ENCODE assay signal across 34 cellular contexts in the genomic region with DNA sequence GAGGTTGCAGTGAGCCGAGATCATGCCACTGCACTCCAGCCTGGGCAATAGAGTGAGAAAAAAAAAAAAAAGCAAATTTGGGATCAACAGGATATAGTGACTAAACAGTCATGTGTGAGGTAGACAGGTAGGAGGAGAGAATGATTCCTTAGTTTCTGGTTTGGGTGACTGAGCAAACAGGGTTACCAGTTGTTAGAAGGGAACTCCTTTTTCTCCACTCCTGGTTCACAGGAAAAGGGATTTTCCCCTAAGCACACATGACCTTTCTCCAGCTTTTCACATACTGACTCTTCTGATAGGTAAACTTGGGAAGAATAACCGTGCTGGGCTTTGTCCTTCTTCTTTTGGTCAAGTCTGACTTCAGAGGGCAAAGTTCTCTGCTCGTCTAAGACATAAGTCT. TPM values are rescaled to one million over a fixed set of nuclear protein-coding genes. Genes with fewer than 3 reads are reported as not detected.
"Had no signal": no experiment of that assay in that cellular context is flagged by ENCODE, and none has a peak within 500 bp of the region (broad histone marks: within the 10 kb centered on the region; RNA-seq: fewer than 3 reads in every experiment).

No MANE protein-coding gene starts in this region.

- DNase-seq: activated B cell treated with CpG ODN at 0.5 μM for 24 hours; activated CD4-positive, alpha-beta memory T cell treated with anti-CD3 and anti-CD28 coated beads for 36 hours; activated CD4-positive, alpha-beta T cell treated with anti-CD3 and anti-CD28 coated beads for 4 hours; activated CD4-positive, alpha-beta T cell treated with anti-CD3 and anti-CD28 coated beads, Interleukin-2, amount 50 U/mL, for 1 hour; activated CD4-positive, CD25-positive, alpha-beta regulatory T cell treated with anti-CD3 and anti-CD28 coated beads, Interleukin-2, amount 50 U/mL, for 72 hours; activated CD8-positive, alpha-beta memory T cell treated with anti-CD3 and anti-CD28 coated beads, Interleukin-2, amount 50 U/mL, for 4 hours; activated gamma-delta T cell treated with Interleukin-2 at 50 U/mL for 16 hours; activated naive CD4-positive, alpha-beta T cell treated with anti-CD3 and anti-CD28 coated beads for 36 hours; activated T-cell treated with anti-CD3 and anti-CD28 coated beads for 4 hours; activated T-cell treated with anti-CD3 and anti-CD28 coated beads, Interleukin-2, amount 50 U/mL, for 4 hours; adrenal gland; body of pancreas; NCI-H1092 treated with DMSO at 0.1 percent for 48 hours; NCI-H1417; NCI-H146; NCI-H187; NCI-H2029 treated with DMSO at 0.1 percent for 48 hours; NCI-H2107; NCI-H2171; NCI-H510A; NCI-H526; NCI-H748 treated with DMSO at 0.1 percent for 48 hours; NK-92 treated with Interleukin-12 subunit alpha and Interleukin-12 subunit beta, amount 100 ng/mL, for 24 hours; PC-9; Right ventricle myocardium superior; SW 1271; T-helper 1 cell; T-helper 2 cell; T-helper 9 cell had no signal

- H3K9me3 Mint-ChIP-seq: activated B cell treated with CpG ODN at 0.5 μM for 24 hours; activated CD4-positive, alpha-beta memory T cell treated with anti-CD3 and anti-CD28 coated beads for 36 hours; activated naive CD4-positive, alpha-beta T cell treated with anti-CD3 and anti-CD28 coated beads for 36 hours; activated naive CD4-positive, alpha-beta T cell treated with anti-CD3 and anti-CD28 coated beads, Interleukin-2, amount 50 U/mL, for 72 hours; activated T-cell treated with anti-CD3 and anti-CD28 coated beads, Interleukin-2, amount 50 U/mL, for 4 hours; activated T-helper 1 cell treated with anti-CD3 and anti-CD28 coated beads, Interleukin-12 subunit alpha, Interleukin-12 subunit beta, Interleukin-2, Interleukin-4 antibody, amounts not matched to agents 30 ng/mL and 10 ng/mL and 1 ng/mL, durations not matched to agents 14 hours and 24 hours and 36 hours had no signal

- H3K36me3 Mint-ChIP-seq: activated CD4-positive, alpha-beta memory T cell treated with anti-CD3 and anti-CD28 coated beads for 36 hours; activated naive CD4-positive, alpha-beta T cell treated with anti-CD3 and anti-CD28 coated beads, Interleukin-2, amount 50 U/mL, for 72 hours had no signal

- H3K36me3 ChIP-seq: adrenal gland had no signal

- H3K27me3 ChIP-seq: adrenal gland, body of pancreas had no signal

- H3K4me3 ChIP-seq: adrenal gland, body of pancreas, K562, PC-9 had no signal

- H3K4me1 Mint-ChIP-seq: activated B cell treated with CpG ODN at 0.5 μM for 24 hours had no signal

- H3K4me3 Mint-ChIP-seq: activated B cell treated with CpG ODN at 0.5 μM for 24 hours; activated CD4-positive, alpha-beta memory T cell treated with anti-CD3 and anti-CD28 coated beads for 36 hours; activated naive CD4-positive, alpha-beta T cell treated with anti-CD3 and anti-CD28 coated beads for 36 hours; activated T-cell treated with anti-CD3 and anti-CD28 coated beads, Interleukin-2, amount 50 U/mL, for 4 hours; activated T-helper 1 cell treated with anti-CD3 and anti-CD28 coated beads, Interleukin-12 subunit alpha, Interleukin-12 subunit beta, Interleukin-2, Interleukin-4 antibody, amounts not matched to agents 30 ng/mL and 10 ng/mL and 1 ng/mL, durations not matched to agents 14 hours and 24 hours and 36 hours had no signal

- FAIRE-seq: astrocyte, K562 had no signal

- H3K27ac Mint-ChIP-seq: activated B cell treated with CpG ODN at 0.5 μM for 24 hours; activated CD4-positive, alpha-beta memory T cell treated with anti-CD3 and anti-CD28 coated beads for 36 hours; activated naive CD4-positive, alpha-beta T cell treated with anti-CD3 and anti-CD28 coated beads for 36 hours; activated naive CD4-positive, alpha-beta T cell treated with anti-CD3 and anti-CD28 coated beads, Interleukin-2, amount 50 U/mL, for 72 hours; activated T-helper 1 cell treated with anti-CD3 and anti-CD28 coated beads, Interleukin-12 subunit alpha, Interleukin-12 subunit beta, Interleukin-2, Interleukin-4 antibody, amounts not matched to agents 30 ng/mL and 10 ng/mL and 1 ng/mL, durations not matched to agents 14 hours and 24 hours and 36 hours had no signal

RNA-seq across cellular contexts. Expression of gene WSCD1, which starts 17.3 kb away (rescaled TPM):
- total RNA-seq: activated B cell treated with CpG ODN at 0.5 μM for 24 hours, K562, M059J, PC-9 had no signal
